24 cellular contexts compared by ENCODE assay signal in genomic region chr9:113216406-113216805, GRCh38.
"Had no signal": no experiment of that assay in that cellular context is flagged by ENCODE, and none has a peak within 500 bp of the region (broad histone marks: within the 10 kb centered on the region; RNA-seq: fewer than 3 reads in every experiment).

No MANE protein-coding gene starts in this region.

- DNase-seq: cerebellar nuclear complex; cortex of kidney; effector CD4-positive, alpha-beta T cell; foreskin fibroblast; gastrocnemius medialis; head of caudate nucleus; kidney; left cardiac atrium; left lung; mesenchymal stem cell; naive thymus-derived CD8-positive, alpha-beta T cell; nephron progenitor cell; stimulated activated CD4-positive, alpha-beta T cell treated with anti-CD3 and anti-CD28 coated beads, Interleukin-12 subunit alpha, Interleukin-12 subunit beta, amount 100 ng/mL, for 4 hours; stimulated activated CD4-positive, alpha-beta T cell treated with anti-CD3 and anti-CD28 coated beads, Interleukin-1b, Interleukin-23, amount 100 ng/mL, for 48 hours; stimulated activated CD4-positive, alpha-beta T cell treated with anti-CD3 and anti-CD28 coated beads, Interleukin-4, amount 100 ng/mL, for 1 hour; stimulated activated CD8-positive, alpha-beta memory T cell treated with anti-CD3 and anti-CD28 coated beads, Interleukin-4, amount 100 ng/mL, for 48 hours; stimulated activated naive CD4-positive, alpha-beta T cell; stimulated activated naive CD8-positive, alpha-beta T cell treated with anti-CD3 and anti-CD28 coated beads, Interleukin-15, amount 100 ng/mL, for 72 hours; thyroid gland; upper lobe of left lung had no signal

- H3K9me3 Mint-ChIP-seq: naive thymus-derived CD8-positive, alpha-beta T cell; stimulated activated naive CD8-positive, alpha-beta T cell treated with anti-CD3 and anti-CD28 coated beads, Interleukin-15, amount 100 ng/mL, for 72 hours had no signal

- H3K27me3 ChIP-seq: gastrocnemius medialis, left lung, right atrium auricular region, thyroid gland, upper lobe of left lung had no signal

- H3K4me3 ChIP-seq: gastrocnemius medialis, left lung, prostate gland, right atrium auricular region, smooth muscle cell, thyroid gland, upper lobe of left lung had no signal

- H3K36me3 ChIP-seq: gastrocnemius medialis, prostate gland, thyroid gland had no signal

- H3K27ac Mint-ChIP-seq: naive thymus-derived CD8-positive, alpha-beta T cell; nephron progenitor cell; stimulated activated naive CD8-positive, alpha-beta T cell treated with anti-CD3 and anti-CD28 coated beads, Interleukin-15, amount 100 ng/mL, for 72 hours had no signal

- H3K4me2 ChIP-seq: smooth muscle cell had no signal

- ATAC-seq: gastrocnemius medialis; left cardiac atrium; left lung; naive thymus-derived CD8-positive, alpha-beta T cell; sciatic nerve; stimulated activated naive CD8-positive, alpha-beta T cell treated with anti-CD3 and anti-CD28 coated beads, Interleukin-15, amount 100 ng/mL, for 72 hours had no signal

- H3K27ac ChIP-seq: gastrocnemius medialis, left lung, prostate gland, right atrium auricular region, thyroid gland, upper lobe of left lung had no signal

- H3K4me3 Mint-ChIP-seq: naive thymus-derived CD8-positive, alpha-beta T cell; nephron progenitor cell; stimulated activated naive CD8-positive, alpha-beta T cell treated with anti-CD3 and anti-CD28 coated beads, Interleukin-15, amount 100 ng/mL, for 72 hours had no signal

- H3K9me3 ChIP-seq: gastrocnemius medialis, left lung, prostate gland, right atrium auricular region, thyroid gland, upper lobe of left lung had no signal

- H3K27me3 Mint-ChIP-seq: naive thymus-derived CD8-positive, alpha-beta T cell; stimulated activated naive CD8-positive, alpha-beta T cell treated with anti-CD3 and anti-CD28 coated beads, Interleukin-15, amount 100 ng/mL, for 72 hours had no signal
